ENCODE assay signal across 18 cellular contexts in the genomic region with DNA sequence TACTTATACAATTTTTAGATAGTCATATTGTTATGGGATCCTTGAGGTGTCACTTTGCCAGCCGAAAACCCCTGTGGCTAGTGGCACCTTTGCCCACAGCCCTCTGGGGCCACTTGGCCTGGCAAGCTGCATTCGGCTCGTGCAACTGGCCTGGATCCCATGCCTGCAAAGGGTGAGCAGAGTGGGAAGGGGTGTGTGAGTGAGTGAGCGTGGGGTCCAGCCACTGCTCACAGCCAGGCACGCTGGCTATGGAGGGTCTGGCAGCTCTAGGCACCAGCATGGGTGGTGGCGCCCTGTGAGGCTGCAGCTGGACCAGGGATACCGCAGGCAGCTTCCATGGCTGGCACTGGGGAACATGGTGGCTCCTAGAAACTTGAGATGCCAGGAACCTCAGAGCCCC. TPM values are rescaled to one million over a fixed set of nuclear protein-coding genes. Genes with fewer than 3 reads are reported as not detected.
A peak's percentile ranks its signal among the peaks of the same experiment; 100 is the strongest.
DNase-seq lines count a peak whose midpoint lies in the region; ATAC-seq and TF ChIP-seq lines count a peak whose summit lies in the region.
"Had no signal": no experiment of that assay in that cellular context is flagged by ENCODE, and none has a peak within 500 bp of the region (broad histone marks: within the 10 kb centered on the region; RNA-seq: fewer than 3 reads in every experiment).

No MANE protein-coding gene starts in this region.

- H3K4me1 Mint-ChIP-seq in natural killer cell (peaks cover 13 to 26% of the 10 kb centered on the region in 2 donors), immature natural killer cell (peaks cover 16 to 47% of the 10 kb centered on the region in 2 donors), nephron progenitor cell (no peaks in the 10 kb centered on the region), T-cell (peaks cover 2 to 11% (median 9%) of the 10 kb centered on the region in 3 donors)
- H3K4me1 Mint-ChIP-seq in natural killer cell treated with Interleukin-12 subunit alpha and Interleukin-12 subunit beta and Interleukin-15 and Interleukin-18, amount 100 ng/mL, for 72 hours (ENCODE audit: low read depth in 2 of 2), result peaks cover 12 to 13% of the 10 kb centered on the region in 2 donors
- H3K4me1 Mint-ChIP-seq in stimulated activated effector memory CD8-positive, alpha-beta T cell treated with anti-CD3 and anti-CD28 coated beads, Interleukin-12 subunit alpha, Interleukin-12 subunit beta, amount 100 ng/mL, for 72 hours, result peaks cover 12% of the 10 kb centered on the region

- H3K27me3 Mint-ChIP-seq in natural killer cell (ENCODE audit: low read depth in 2 of 2) (no peaks in the 10 kb centered on the region), immature natural killer cell (ENCODE audit: low read depth in 3 of 3) (peaks cover 2 to 17% (median 4%) of the 10 kb centered on the region in 3 donors), nephron progenitor cell (ENCODE audit: low read depth, poor library complexity) (no peaks in the 10 kb centered on the region), T-cell (no peaks in the 10 kb centered on the region)
- no peaks in the 10 kb centered on the region for H3K27me3 Mint-ChIP-seq in natural killer cell treated with Interleukin-12 subunit alpha and Interleukin-12 subunit beta and Interleukin-15 and Interleukin-18, amount 100 ng/mL, for 72 hours
- H3K27me3 Mint-ChIP-seq: CD4-positive, alpha-beta T cell had no signal

- H3K27ac Mint-ChIP-seq in natural killer cell, result peak overlapping the region; percentile 69 to 77
- H3K27ac Mint-ChIP-seq in natural killer cell treated with Interleukin-12 subunit alpha and Interleukin-12 subunit beta and Interleukin-15 and Interleukin-18, amount 100 ng/mL, for 72 hours, result no peak overlapping the region
- peak overlapping the region in 4 of 6 donors; percentile 71 to 83 (median 75) for H3K27ac Mint-ChIP-seq in immature natural killer cell
- H3K27ac Mint-ChIP-seq in stimulated activated effector memory CD8-positive, alpha-beta T cell treated with anti-CD3 and anti-CD28 coated beads, Interleukin-12 subunit alpha, Interleukin-12 subunit beta, amount 100 ng/mL, for 72 hours, result peak overlapping the region; percentile 82
- H3K27ac Mint-ChIP-seq in nephron progenitor cell, result no peak overlapping the region
- peak overlapping the region in 1 of 2 donors; percentile 55 for H3K27ac Mint-ChIP-seq in T-cell
- H3K27ac Mint-ChIP-seq: CD4-positive, alpha-beta T cell had no signal

- no peaks in the 10 kb centered on the region for H3K9me3 Mint-ChIP-seq in natural killer cell
- H3K9me3 Mint-ChIP-seq in natural killer cell treated with Interleukin-12 subunit alpha and Interleukin-12 subunit beta and Interleukin-15 and Interleukin-18, amount 100 ng/mL, for 72 hours, result no peaks in the 10 kb centered on the region
- H3K9me3 Mint-ChIP-seq in immature natural killer cell, result no peaks in the 10 kb centered on the region
- H3K9me3 Mint-ChIP-seq in stimulated activated effector memory CD8-positive, alpha-beta T cell treated with anti-CD3 and anti-CD28 coated beads, Interleukin-12 subunit alpha, Interleukin-12 subunit beta, amount 100 ng/mL, for 72 hours, result no peaks in the 10 kb centered on the region
- peaks cover 8% of the 10 kb centered on the region for H3K9me3 Mint-ChIP-seq in nephron progenitor cell
- no peaks in the 10 kb centered on the region for H3K9me3 Mint-ChIP-seq in T-cell
- H3K9me3 Mint-ChIP-seq: CD4-positive, alpha-beta T cell had no signal

- no peak overlapping the region for H3K4me3 Mint-ChIP-seq in natural killer cell
- H3K4me3 Mint-ChIP-seq in natural killer cell treated with Interleukin-12 subunit alpha and Interleukin-12 subunit beta and Interleukin-15 and Interleukin-18, amount 100 ng/mL, for 72 hours, result no peak overlapping the region
- H3K4me3 Mint-ChIP-seq in immature natural killer cell, result no peak overlapping the region
- H3K4me3 Mint-ChIP-seq in stimulated activated effector memory CD8-positive, alpha-beta T cell treated with anti-CD3 and anti-CD28 coated beads, Interleukin-12 subunit alpha, Interleukin-12 subunit beta, amount 100 ng/mL, for 72 hours, result no peak overlapping the region
- H3K4me3 Mint-ChIP-seq in nephron progenitor cell, result no peak overlapping the region
- H3K4me3 Mint-ChIP-seq in T-cell, result no peak overlapping the region
- H3K4me3 Mint-ChIP-seq: CD4-positive, alpha-beta T cell had no signal

- no peak for TF ChIP-seq CTCF in natural killer cell (IDR thresholded peaks at IDR 0.05)
- TF ChIP-seq CTCF in nephron progenitor cell (IDR thresholded peaks at IDR 0.05), result no peak

- intact Hi-C loops in natural killer cell (cut with micrococcal nuclease), result no loop called here

- ATAC-seq in natural killer cell (no peak), HG03175 (IDR thresholded peaks at IDR 0.05; ENCODE audit: unreplicated experiment) (no peak), T-cell (replicated peaks in 1 of 4) (no peak)
- no peak for ATAC-seq in natural killer cell treated with Interleukin-12 subunit alpha and Interleukin-12 subunit beta and Interleukin-15 and Interleukin-18, amount 100 ng/mL, for 72 hours
- ATAC-seq in stimulated activated effector memory CD8-positive, alpha-beta T cell treated with anti-CD3 and anti-CD28 coated beads, Interleukin-12 subunit alpha, Interleukin-12 subunit beta, amount 100 ng/mL, for 72 hours, result no peak

- POLR2A ChIA-PET in T-cell (lab: Charles Lee), result interaction anchor here in 1 of 2 donors (0.5 kb wide), 1 partner anchor 9 kb away, joined by 4 read pairs; no protein-coding TSS in a partner anchor

- peaks cover 17% of the 10 kb centered on the region for H3K36me3 Mint-ChIP-seq in natural killer cell
- H3K36me3 Mint-ChIP-seq in natural killer cell treated with Interleukin-12 subunit alpha and Interleukin-12 subunit beta and Interleukin-15 and Interleukin-18, amount 100 ng/mL, for 72 hours, result peaks cover 29% of the 10 kb centered on the region
- peaks cover 20 to 46% (median 23%) of the 10 kb centered on the region in 3 donors for H3K36me3 Mint-ChIP-seq in immature natural killer cell
- H3K36me3 Mint-ChIP-seq in stimulated activated effector memory CD8-positive, alpha-beta T cell treated with anti-CD3 and anti-CD28 coated beads, Interleukin-12 subunit alpha, Interleukin-12 subunit beta, amount 100 ng/mL, for 72 hours, result peaks cover 100% of the 10 kb centered on the region
- H3K36me3 Mint-ChIP-seq in nephron progenitor cell (ENCODE audit: low read depth), result peaks cover 86% of the 10 kb centered on the region
- H3K36me3 Mint-ChIP-seq in T-cell, result peaks cover 37% of the 10 kb centered on the region

- DNase-seq in natural killer cell, result no peak
- no peak for DNase-seq in natural killer cell treated with Interleukin-12 subunit alpha and Interleukin-12 subunit beta and Interleukin-15 and Interleukin-18, amount 100 ng/mL, for 72 hours (ENCODE audit: low spot score)
- no peak for DNase-seq in immature natural killer cell
- DNase-seq in stimulated activated effector memory CD8-positive, alpha-beta T cell treated with anti-CD3 and anti-CD28 coated beads, Interleukin-12 subunit alpha, Interleukin-12 subunit beta, amount 100 ng/mL, for 72 hours (ENCODE audit: low spot score in 2 of 2), result no peak
- no peak for DNase-seq in nephron progenitor cell
- DNase-seq in T-cell, result no peak
- DNase-seq: AML-193; CD4-positive, alpha-beta T cell; Kasumi-1; NCI-H1105; NCI-H1436 treated with DMSO at 0.1 percent for 48 hours; NCI-H187 treated with DMSO at 0.1 percent for 48 hours; NCI-H2171 treated with DMSO at 0.1 percent for 48 hours; NCI-H345; NCI-H510A treated with DMSO at 0.1 percent for 48 hours had no signal

- CTCF ChIA-PET in T-cell (lab: Charles Lee), result interaction anchor here in 1 of 2 donors (0.7 kb wide), 1 partner anchor 9 kb away, joined by 3 read pairs; no protein-coding TSS in a partner anchor

RNA-seq across cellular contexts. Expression of a gene that starts 49.0 kb away (rescaled TPM):
- total RNA-seq in natural killer cell (not detected), T-cell (under 1 TPM in 3 of 5 donors, not detected in 2; 0.47 to 0.79 (median 0.62) TPM)
- under 1 TPM in 1 of 2 donors, not detected in 1; 0.12 TPM for total RNA-seq in natural killer cell treated with Interleukin-12 subunit alpha and Interleukin-12 subunit beta and Interleukin-15 and Interleukin-18, amount 100 ng/mL, for 72 hours
- under 1 TPM in 1 of 3 donors, not detected in 2; 0.45 TPM for polyA plus RNA-seq in immature natural killer cell
- total RNA-seq: CD4-positive, alpha-beta T cell; H4; M059J had no signal

RNA-seq across cellular contexts. Expression of a gene that starts 58.3 kb away (rescaled TPM):
- total RNA-seq in natural killer cell (10 to 100 TPM in 2 of 3 donors, 1 to 10 TPM in 1; 5.6 to 13.0 (median 12.7) TPM), T-cell (10 to 100 TPM in 4 of 5 donors, 1 to 10 TPM in 1; 8.7 to 16.4 (median 10.9) TPM)
- 10 to 100 TPM; 11.6 to 11.8 TPM for total RNA-seq in natural killer cell treated with Interleukin-12 subunit alpha and Interleukin-12 subunit beta and Interleukin-15 and Interleukin-18, amount 100 ng/mL, for 72 hours
- polyA plus RNA-seq in immature natural killer cell, result 10 to 100 TPM in 1 of 3 donors, 1 to 10 TPM in 2; 4.8 to 10.7 (median 9.0) TPM

Comparison
In these comparisons a context has a peak if more than half of its experiments do, and no peak if none do; other contexts are left out.
1. H3K27ac Mint-ChIP-seq: peak in natural killer cell (2 of 2), immature natural killer cell (4 of 6) and stimulated activated effector memory CD8-positive, alpha-beta T cell treated with anti-CD3 and anti-CD28 coated beads, Interleukin-12 subunit alpha, Interleukin-12 subunit beta, amount 100 ng/mL, for 72 hours (single experiment); none in natural killer cell treated with Interleukin-12 subunit alpha and Interleukin-12 subunit beta and Interleukin-15 and Interleukin-18, amount 100 ng/mL, for 72 hours (0 of 2) and nephron progenitor cell (single experiment).